In genomic region chr12:13839937-13840336, GRCh38 we compare ENCODE assay signal across 27 cellular contexts.
DNase-seq lines count a peak whose midpoint lies in the region; ATAC-seq, FAIRE-seq and TF ChIP-seq lines count a peak whose summit lies in the region.
"Had no signal": no experiment of that assay in that cellular context is flagged by ENCODE, and none has a peak within 500 bp of the region (broad histone marks: within the 10 kb centered on the region; RNA-seq: fewer than 3 reads in every experiment).

No MANE protein-coding gene starts in this region.

- H3K27ac ChIP-seq in esophagus muscularis mucosa (replicated peaks in 1 of 4), result no peak overlapping the region
- no peak overlapping the region for H3K27ac ChIP-seq in left lung
- H3K27ac ChIP-seq: BLaER1 had no signal

- intact Hi-C loops in esophagus muscularis mucosa (cut with DNase I), result no loop called here
- intact Hi-C loops in left lung (cut with DNase I), result no loop called here

- H3K9me3 ChIP-seq in esophagus muscularis mucosa, result no peaks in the 10 kb centered on the region
- H3K9me3 ChIP-seq in left lung, result no peaks in the 10 kb centered on the region
- H3K9me3 ChIP-seq: BE2C, BLaER1 had no signal

- ATAC-seq in left lung, result peak; percentile 84
- ATAC-seq in GM18498 (IDR thresholded peaks at IDR 0.05; ENCODE audit: unreplicated experiment), result no peak
- ATAC-seq in HG02571 (IDR thresholded peaks at IDR 0.05; ENCODE audit: unreplicated experiment), result no peak
- ATAC-seq: GM12878 had no signal

- H3K27me3 ChIP-seq in bronchial epithelial cell (ENCODE audit: control insufficient read depth, insufficient read depth, low read length) (no peaks in the 10 kb centered on the region), esophagus muscularis mucosa (no peaks in the 10 kb centered on the region), left lung (no peaks in the 10 kb centered on the region)
- H3K27me3 ChIP-seq: BE2C, BLaER1 had no signal

- 93% methylated on average over 4 of the region's 4 CpGs for WGBS in esophagus muscularis mucosa

- peak; percentile 3 for DNase-seq in bronchial epithelial cell (ENCODE audit: low read depth)
- DNase-seq in esophagus muscularis mucosa (ENCODE audit: extremely low spot score), result peak; percentile 72
- DNase-seq in left lung, result no peak
- DNase-seq in renal cortical epithelial cell (ENCODE audit: low read depth), result peak; percentile 33
- no peak for DNase-seq in cerebellum (ENCODE audit: low spot score)
- DNase-seq in germinal center (ENCODE audit: low spot score), result no peak
- DNase-seq: 8988T; ACHN; BE2C; C1 segment of cervical spinal cord; CD4-positive, alpha-beta memory T cell; CD4-positive, CD25-positive, alpha-beta regulatory T cell; CD8-positive, alpha-beta memory T cell; COR-L47; DMS 273 treated with DMSO at 0.1 percent for 48 hours; DMS53; DMS79; DND-41; EL; GDM1 had no signal

- no peak for TF ChIP-seq POLR2A in esophagus muscularis mucosa (IDR thresholded peaks at IDR 0.05; ENCODE audit: low read depth)

- no peaks in the 10 kb centered on the region for H3K36me3 ChIP-seq in bronchial epithelial cell (ENCODE audit: control insufficient read depth, insufficient read depth, low read length)
- no peaks in the 10 kb centered on the region for H3K36me3 ChIP-seq in esophagus muscularis mucosa
- H3K36me3 ChIP-seq in left lung, result no peaks in the 10 kb centered on the region
- H3K36me3 ChIP-seq: BE2C, BLaER1 had no signal

- H3K4me3 ChIP-seq in bronchial epithelial cell (ENCODE audit: low read depth, low read length) (no peak overlapping the region), esophagus muscularis mucosa (no peak overlapping the region), left lung (no peak overlapping the region)
- H3K4me3 ChIP-seq: BLaER1, GM12878 had no signal

- H3K4me1 ChIP-seq in esophagus muscularis mucosa (no peaks in the 10 kb centered on the region), left lung (no peaks in the 10 kb centered on the region)
- H3K4me1 ChIP-seq: BE2C, BLaER1 had no signal

- no peak for TF ChIP-seq EP300 in esophagus muscularis mucosa (IDR thresholded peaks at IDR 0.05)

- FAIRE-seq in bronchial epithelial cell (lab: Jason Lieb, UNC), result no peak
- FAIRE-seq: A204.1, GM12878, GM12892, GM19239 had no signal

- TF ChIP-seq CTCF in bronchial epithelial cell (IDR thresholded peaks at IDR 0.05; ENCODE audit: insufficient read depth, low read length, severe bottlenecking), result no peak
- no peak for TF ChIP-seq CTCF in esophagus muscularis mucosa (IDR thresholded peaks at IDR 0.05)
- TF ChIP-seq CTCF in left lung (IDR thresholded peaks at IDR 0.05), result no peak

Comparison
In these comparisons a context has a peak if more than half of its experiments do, and no peak if none do; other contexts are left out.
1. DNase-seq: peak in bronchial epithelial cell (single experiment), esophagus muscularis mucosa (single experiment) and renal cortical epithelial cell (single experiment); none in left lung (0 of 2), cerebellum (single experiment) and germinal center (single experiment).